In the genomic region with DNA sequence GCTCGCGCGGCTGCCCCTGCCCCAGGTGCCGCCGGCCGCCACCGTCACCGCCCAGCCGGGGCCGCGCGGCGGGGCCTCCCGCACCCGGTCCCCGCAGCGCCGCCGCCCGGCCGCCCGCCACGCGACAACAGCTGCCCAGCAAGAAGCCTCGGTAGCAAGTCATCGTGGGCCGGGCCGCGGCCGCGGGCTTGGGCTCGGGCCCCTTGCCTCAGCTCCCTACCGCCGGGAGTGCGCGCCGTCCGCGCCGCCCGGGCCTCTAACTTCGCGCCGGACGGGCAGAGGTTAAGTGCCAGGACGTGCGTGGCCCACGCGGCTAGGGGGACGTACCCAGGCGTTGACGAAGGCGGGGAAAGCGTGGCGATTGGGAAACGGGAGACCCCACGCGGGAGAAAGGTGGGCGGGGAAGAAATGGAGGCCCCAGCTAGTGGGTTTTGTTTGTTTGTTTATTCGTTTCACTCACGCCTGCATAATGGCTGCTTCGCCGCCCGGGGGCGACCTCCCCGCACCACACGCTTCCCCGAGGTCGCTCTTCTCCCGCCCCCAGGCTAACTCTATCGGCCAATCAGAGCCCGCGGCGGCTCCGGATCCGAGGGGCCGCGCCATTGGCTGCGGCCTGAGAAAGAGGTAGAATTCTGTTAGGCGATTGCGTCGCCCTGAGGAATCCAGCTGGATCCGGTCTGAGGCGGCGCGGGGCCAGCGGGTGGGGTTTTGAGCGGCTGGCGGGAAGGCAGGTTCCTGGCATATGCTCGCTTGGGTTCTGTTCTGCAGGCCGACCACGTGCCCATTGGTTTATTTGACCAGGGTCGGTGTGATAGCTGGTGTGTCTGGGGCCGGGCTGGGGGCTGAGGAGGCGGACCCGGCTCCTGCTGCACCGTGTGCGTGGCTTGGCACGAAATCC, we compare ENCODE assay signal across 1 cellular context.
TF ChIP-seq lines count a peak whose summit lies in the region.

A gene with protein sequence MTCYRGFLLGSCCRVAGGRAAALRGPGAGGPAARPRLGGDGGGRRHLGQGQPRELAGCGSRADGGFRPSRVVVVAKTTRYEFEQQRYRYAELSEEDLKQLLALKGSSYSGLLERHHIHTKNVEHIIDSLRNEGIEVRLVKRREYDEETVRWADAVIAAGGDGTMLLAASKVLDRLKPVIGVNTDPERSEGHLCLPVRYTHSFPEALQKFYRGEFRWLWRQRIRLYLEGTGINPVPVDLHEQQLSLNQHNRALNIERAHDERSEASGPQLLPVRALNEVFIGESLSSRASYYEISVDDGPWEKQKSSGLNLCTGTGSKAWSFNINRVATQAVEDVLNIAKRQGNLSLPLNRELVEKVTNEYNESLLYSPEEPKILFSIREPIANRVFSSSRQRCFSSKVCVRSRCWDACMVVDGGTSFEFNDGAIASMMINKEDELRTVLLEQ (minus strand): TSS at position 290 of the 898 bp plus-strand sequence. CDS start 127 bp downstream, at position 163.

TF ChIP-seq in HepG2, 621 proteins besides CTCF, POLR2A, EP300 and RAD21 (continued from another document and continues in another):
- TF ChIP-seq ZSCAN12 (CRISPR knock-in tag; IDR thresholded peaks at IDR 0.05) (0 out of 2 replicates have a peak, but pooled peaks have one; percentile 13), MIXL1 (CRISPR knock-in tag; IDR thresholded peaks at IDR 0.05) (no peak), HIVEP1 (CRISPR knock-in tag; IDR thresholded peaks at IDR 0.05) (peak; percentile 58; the same call in 1 of the 2 replicates), PAWR (CRISPR knock-in tag; IDR thresholded peaks at IDR 0.05; ENCODE audit: borderline replicate concordance) (no peak), MEIS1 (CRISPR knock-in tag; IDR thresholded peaks at IDR 0.05; ENCODE audit: borderline replicate concordance) (no peak), ZBTB21 (CRISPR knock-in tag; IDR thresholded peaks at IDR 0.05) (no peak), ZBTB7B (CRISPR knock-in tag; IDR thresholded peaks at IDR 0.05) (peak; percentile 89), RFX5 (IDR thresholded peaks at IDR 0.05; ENCODE audit: low read depth, low read length) (no peak), ZSCAN21 (CRISPR knock-in tag; IDR thresholded peaks at IDR 0.05; ENCODE audit: borderline replicate concordance) (peak; percentile 71; the same call in 1 of the 2 replicates), ISL2 (CRISPR knock-in tag; IDR thresholded peaks at IDR 0.05) (peak; percentile 59), ZNF234 (CRISPR knock-in tag; conservative IDR thresholded peaks at IDR 0.05) (peak; percentile 36; the same call in 1 of the 2 replicates), KAT7 (CRISPR knock-in tag; IDR thresholded peaks at IDR 0.05; ENCODE audit: borderline replicate concordance) (no peak), ZNF232 (CRISPR knock-in tag; IDR thresholded peaks at IDR 0.05; ENCODE audit: borderline replicate concordance) (peak; percentile 55), SALL1 (CRISPR knock-in tag; IDR thresholded peaks at IDR 0.05) (peak; percentile 88), ZNF224 (CRISPR knock-in tag; IDR thresholded peaks at IDR 0.05) (no peak), TCF7 (IDR thresholded peaks at IDR 0.05; ENCODE audit: low read depth) (no peak), ZNF570 (CRISPR knock-in tag; IDR thresholded peaks at IDR 0.05; ENCODE audit: borderline replicate concordance) (0 out of 2 replicates have a peak, but pooled peaks have one; percentile 26), ZNF773 (CRISPR knock-in tag; IDR thresholded peaks at IDR 0.05; ENCODE audit: borderline replicate concordance) (no peak)
- TF ChIP-seq, protein P1, sequence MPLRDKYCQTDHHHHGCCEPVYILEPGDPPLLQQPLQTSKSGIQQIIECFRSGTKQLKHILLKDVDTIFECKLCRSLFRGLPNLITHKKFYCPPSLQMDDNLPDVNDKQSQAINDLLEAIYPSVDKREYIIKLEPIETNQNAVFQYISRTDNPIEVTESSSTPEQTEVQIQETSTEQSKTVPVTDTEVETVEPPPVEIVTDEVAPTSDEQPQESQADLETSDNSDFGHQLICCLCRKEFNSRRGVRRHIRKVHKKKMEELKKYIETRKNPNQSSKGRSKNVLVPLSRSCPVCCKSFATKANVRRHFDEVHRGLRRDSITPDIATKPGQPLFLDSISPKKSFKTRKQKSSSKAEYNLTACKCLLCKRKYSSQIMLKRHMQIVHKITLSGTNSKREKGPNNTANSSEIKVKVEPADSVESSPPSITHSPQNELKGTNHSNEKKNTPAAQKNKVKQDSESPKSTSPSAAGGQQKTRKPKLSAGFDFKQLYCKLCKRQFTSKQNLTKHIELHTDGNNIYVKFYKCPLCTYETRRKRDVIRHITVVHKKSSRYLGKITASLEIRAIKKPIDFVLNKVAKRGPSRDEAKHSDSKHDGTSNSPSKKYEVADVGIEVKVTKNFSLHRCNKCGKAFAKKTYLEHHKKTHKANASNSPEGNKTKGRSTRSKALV (CRISPR knock-in tag; IDR thresholded peaks at IDR 0.05) = no peak; the same call in 1 of the 2 replicates
- TF ChIP-seq, protein P2, sequence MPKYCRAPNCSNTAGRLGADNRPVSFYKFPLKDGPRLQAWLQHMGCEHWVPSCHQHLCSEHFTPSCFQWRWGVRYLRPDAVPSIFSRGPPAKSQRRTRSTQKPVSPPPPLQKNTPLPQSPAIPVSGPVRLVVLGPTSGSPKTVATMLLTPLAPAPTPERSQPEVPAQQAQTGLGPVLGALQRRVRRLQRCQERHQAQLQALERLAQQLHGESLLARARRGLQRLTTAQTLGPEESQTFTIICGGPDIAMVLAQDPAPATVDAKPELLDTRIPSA (CRISPR knock-in tag; IDR thresholded peaks at IDR 0.05; ENCODE audit: borderline replicate concordance) = peak; percentile 60
- TF ChIP-seq, protein P3, sequence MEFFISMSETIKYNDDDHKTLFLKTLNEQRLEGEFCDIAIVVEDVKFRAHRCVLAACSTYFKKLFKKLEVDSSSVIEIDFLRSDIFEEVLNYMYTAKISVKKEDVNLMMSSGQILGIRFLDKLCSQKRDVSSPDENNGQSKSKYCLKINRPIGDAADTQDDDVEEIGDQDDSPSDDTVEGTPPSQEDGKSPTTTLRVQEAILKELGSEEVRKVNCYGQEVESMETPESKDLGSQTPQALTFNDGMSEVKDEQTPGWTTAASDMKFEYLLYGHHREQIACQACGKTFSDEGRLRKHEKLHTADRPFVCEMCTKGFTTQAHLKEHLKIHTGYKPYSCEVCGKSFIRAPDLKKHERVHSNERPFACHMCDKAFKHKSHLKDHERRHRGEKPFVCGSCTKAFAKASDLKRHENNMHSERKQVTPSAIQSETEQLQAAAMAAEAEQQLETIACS (CRISPR knock-in tag; IDR thresholded peaks at IDR 0.05) = peak; percentile 63; the same call in 1 of the 2 replicates
- TF ChIP-seq, protein P4, sequence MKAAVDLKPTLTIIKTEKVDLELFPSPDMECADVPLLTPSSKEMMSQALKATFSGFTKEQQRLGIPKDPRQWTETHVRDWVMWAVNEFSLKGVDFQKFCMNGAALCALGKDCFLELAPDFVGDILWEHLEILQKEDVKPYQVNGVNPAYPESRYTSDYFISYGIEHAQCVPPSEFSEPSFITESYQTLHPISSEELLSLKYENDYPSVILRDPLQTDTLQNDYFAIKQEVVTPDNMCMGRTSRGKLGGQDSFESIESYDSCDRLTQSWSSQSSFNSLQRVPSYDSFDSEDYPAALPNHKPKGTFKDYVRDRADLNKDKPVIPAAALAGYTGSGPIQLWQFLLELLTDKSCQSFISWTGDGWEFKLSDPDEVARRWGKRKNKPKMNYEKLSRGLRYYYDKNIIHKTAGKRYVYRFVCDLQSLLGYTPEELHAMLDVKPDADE (CRISPR knock-in tag; IDR thresholded peaks at IDR 0.05) = 0 out of 2 replicates have a peak, but pooled peaks have one; percentile 45
- TF ChIP-seq, protein P5, sequence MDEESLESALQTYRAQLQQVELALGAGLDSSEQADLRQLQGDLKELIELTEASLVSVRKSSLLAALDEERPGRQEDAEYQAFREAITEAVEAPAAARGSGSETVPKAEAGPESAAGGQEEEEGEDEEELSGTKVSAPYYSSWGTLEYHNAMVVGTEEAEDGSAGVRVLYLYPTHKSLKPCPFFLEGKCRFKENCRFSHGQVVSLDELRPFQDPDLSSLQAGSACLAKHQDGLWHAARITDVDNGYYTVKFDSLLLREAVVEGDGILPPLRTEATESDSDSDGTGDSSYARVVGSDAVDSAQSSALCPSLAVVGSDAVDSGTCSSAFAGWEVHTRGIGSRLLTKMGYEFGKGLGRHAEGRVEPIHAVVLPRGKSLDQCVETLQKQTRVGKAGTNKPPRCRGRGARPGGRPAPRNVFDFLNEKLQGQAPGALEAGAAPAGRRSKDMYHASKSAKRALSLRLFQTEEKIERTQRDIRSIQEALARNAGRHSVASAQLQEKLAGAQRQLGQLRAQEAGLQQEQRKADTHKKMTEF (CRISPR knock-in tag; IDR thresholded peaks at IDR 0.05) = peak; percentile 89
- TF ChIP-seq, protein P6, sequence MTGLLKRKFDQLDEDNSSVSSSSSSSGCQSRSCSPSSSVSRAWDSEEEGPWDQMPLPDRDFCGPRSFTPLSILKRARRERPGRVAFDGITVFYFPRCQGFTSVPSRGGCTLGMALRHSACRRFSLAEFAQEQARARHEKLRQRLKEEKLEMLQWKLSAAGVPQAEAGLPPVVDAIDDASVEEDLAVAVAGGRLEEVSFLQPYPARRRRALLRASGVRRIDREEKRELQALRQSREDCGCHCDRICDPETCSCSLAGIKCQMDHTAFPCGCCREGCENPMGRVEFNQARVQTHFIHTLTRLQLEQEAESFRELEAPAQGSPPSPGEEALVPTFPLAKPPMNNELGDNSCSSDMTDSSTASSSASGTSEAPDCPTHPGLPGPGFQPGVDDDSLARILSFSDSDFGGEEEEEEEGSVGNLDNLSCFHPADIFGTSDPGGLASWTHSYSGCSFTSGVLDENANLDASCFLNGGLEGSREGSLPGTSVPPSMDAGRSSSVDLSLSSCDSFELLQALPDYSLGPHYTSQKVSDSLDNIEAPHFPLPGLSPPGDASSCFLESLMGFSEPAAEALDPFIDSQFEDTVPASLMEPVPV (CRISPR knock-in tag; IDR thresholded peaks at IDR 0.05) = no peak; the same call in none of the 2 replicates
- TF ChIP-seq, protein P7, sequence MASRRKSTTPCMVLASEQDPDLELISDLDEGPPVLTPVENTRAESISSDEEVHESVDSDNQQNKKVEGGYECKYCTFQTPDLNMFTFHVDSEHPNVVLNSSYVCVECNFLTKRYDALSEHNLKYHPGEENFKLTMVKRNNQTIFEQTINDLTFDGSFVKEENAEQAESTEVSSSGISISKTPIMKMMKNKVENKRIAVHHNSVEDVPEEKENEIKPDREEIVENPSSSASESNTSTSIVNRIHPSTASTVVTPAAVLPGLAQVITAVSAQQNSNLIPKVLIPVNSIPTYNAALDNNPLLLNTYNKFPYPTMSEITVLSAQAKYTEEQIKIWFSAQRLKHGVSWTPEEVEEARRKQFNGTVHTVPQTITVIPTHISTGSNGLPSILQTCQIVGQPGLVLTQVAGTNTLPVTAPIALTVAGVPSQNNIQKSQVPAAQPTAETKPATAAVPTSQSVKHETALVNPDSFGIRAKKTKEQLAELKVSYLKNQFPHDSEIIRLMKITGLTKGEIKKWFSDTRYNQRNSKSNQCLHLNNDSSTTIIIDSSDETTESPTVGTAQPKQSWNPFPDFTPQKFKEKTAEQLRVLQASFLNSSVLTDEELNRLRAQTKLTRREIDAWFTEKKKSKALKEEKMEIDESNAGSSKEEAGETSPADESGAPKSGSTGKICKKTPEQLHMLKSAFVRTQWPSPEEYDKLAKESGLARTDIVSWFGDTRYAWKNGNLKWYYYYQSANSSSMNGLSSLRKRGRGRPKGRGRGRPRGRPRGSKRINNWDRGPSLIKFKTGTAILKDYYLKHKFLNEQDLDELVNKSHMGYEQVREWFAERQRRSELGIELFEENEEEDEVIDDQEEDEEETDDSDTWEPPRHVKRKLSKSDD (CRISPR knock-in tag; IDR thresholded peaks at IDR 0.05; ENCODE audit: low read depth) = no peak; the same call in 1 of the 2 replicates
- TF ChIP-seq, protein P8, sequence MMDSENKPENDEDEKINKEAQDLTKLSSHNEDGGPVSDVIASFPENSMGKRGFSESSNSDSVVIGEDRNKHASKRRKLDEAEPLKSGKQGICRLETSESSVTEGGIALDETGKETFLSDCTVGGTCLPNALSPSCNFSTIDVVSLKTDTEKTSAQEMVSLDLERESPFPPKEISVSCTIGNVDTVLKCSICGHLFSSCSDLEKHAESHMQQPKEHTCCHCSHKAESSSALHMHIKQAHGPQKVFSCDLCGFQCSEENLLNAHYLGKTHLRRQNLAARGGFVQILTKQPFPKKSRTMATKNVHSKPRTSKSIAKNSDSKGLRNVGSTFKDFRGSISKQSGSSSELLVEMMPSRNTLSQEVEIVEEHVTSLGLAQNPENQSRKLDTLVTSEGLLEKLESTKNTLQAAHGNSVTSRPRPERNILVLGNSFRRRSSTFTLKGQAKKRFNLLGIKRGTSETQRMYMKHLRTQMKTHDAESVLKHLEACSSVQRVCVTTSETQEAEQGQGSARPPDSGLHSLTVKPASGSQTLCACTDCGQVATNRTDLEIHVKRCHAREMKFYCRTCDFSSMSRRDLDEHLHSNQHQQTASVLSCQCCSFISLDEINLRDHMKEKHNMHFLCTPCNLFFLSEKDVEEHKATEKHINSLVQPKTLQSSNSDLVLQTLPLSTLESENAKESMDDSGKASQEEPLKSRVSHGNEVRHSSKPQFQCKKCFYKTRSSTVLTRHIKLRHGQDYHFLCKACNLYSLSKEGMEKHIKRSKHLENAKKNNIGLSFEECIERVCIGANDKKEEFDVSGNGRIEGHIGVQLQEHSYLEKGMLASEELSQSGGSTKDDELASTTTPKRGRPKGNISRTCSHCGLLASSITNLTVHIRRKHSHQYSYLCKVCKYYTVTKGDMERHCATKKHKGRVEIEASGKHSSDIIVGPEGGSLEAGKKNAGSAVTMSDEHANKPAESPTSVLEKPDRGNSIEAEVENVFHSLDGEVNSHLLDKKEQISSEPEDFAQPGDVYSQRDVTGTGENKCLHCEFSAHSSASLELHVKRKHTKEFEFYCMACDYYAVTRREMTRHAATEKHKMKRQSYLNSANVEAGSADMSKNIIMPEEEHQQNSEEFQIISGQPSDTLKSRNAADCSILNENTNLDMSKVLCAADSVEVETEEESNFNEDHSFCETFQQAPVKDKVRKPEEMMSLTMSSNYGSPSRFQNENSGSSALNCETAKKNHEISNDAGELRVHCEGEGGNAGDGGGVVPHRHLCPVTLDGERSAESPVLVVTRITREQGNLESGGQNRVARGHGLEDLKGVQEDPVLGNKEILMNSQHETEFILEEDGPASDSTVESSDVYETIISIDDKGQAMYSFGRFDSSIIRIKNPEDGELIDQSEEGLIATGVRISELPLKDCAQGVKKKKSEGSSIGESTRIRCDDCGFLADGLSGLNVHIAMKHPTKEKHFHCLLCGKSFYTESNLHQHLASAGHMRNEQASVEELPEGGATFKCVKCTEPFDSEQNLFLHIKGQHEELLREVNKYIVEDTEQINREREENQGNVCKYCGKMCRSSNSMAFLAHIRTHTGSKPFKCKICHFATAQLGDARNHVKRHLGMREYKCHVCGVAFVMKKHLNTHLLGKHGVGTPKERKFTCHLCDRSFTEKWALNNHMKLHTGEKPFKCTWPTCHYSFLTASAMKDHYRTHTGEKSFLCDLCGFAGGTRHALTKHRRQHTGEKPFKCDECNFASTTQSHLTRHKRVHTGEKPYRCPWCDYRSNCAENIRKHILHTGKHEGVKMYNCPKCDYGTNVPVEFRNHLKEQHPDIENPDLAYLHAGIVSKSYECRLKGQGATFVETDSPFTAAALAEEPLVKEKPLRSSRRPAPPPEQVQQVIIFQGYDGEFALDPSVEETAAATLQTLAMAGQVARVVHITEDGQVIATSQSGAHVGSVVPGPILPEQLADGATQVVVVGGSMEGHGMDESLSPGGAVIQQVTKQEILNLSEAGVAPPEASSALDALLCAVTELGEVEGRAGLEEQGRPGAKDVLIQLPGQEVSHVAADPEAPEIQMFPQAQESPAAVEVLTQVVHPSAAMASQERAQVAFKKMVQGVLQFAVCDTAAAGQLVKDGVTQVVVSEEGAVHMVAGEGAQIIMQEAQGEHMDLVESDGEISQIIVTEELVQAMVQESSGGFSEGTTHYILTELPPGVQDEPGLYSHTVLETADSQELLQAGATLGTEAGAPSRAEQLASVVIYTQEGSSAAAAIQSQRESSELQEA (CRISPR knock-in tag; IDR thresholded peaks at IDR 0.05; ENCODE audit: not compliant biosample characterization) = no peak
